ENCODE assay signal across 17 cellular contexts in genomic region chr20:34468956-34469355, GRCh38. TPM values are rescaled to one million over a fixed set of nuclear protein-coding genes. Genes with fewer than 3 reads are reported as not detected.
DNase-seq lines count a peak whose midpoint lies in the region; ATAC-seq and TF ChIP-seq lines count a peak whose summit lies in the region.
"Had no signal": no experiment of that assay in that cellular context is flagged by ENCODE, and none has a peak within 500 bp of the region (broad histone marks: within the 10 kb centered on the region; RNA-seq: fewer than 3 reads in every experiment).

No MANE protein-coding gene starts in this region.

- no peak overlapping the region for H2BK20ac ChIP-seq in IMR-90 (ENCODE audit: low read depth, low read length)

- no peak overlapping the region for H2AK9ac ChIP-seq in IMR-90 (replicated peaks; ENCODE audit: low read depth, low read length, poor library complexity)

- H3K56ac ChIP-seq in IMR-90 (ENCODE audit: extremely low read depth, insufficient read depth, low read length): no peak overlapping the region

- H3K4me3 Mint-ChIP-seq in immature natural killer cell: no peak overlapping the region
- no peak overlapping the region for H3K4me3 Mint-ChIP-seq in nephron progenitor cell

- H3K23ac ChIP-seq in IMR-90 (ENCODE audit: low read depth, low read length): no peak overlapping the region

- in situ Hi-C loops in IMR-90 (cut with MboI; ENCODE audit: low sequenced_read_pairs): no loop called here

- H2AK5ac ChIP-seq in IMR-90 (ENCODE audit: low read depth, low read length): no peak overlapping the region

- no peak overlapping the region for H2BK120ac ChIP-seq in IMR-90 (ENCODE audit: low read depth, low read length)

- H3K36me3 Mint-ChIP-seq in immature natural killer cell (peaks cover 3 to 32% (median 8%) of the 10 kb centered on the region in 3 donors), nephron progenitor cell (ENCODE audit: low read depth) (peaks cover 79% of the 10 kb centered on the region)

- H4K91ac ChIP-seq in IMR-90 (ENCODE audit: insufficient read depth, low read depth, low read length): no peak overlapping the region

- H3K9me3 ChIP-seq in IMR-90 (ENCODE audit: control insufficient read depth, insufficient read depth, low read length) (no peaks in the 10 kb centered on the region), SK-N-MC (ENCODE audit: low read depth, low read length) (no peaks in the 10 kb centered on the region), esophagus squamous epithelium (no peaks in the 10 kb centered on the region), esophagus muscularis mucosa (no peaks in the 10 kb centered on the region)
- H3K9me3 ChIP-seq: MG63, Peyer's patch had no signal

- H3K9ac ChIP-seq in IMR-90 (ENCODE audit: low read depth, low read length): no peak overlapping the region
- no peak overlapping the region for H3K9ac ChIP-seq in SK-N-MC (ENCODE audit: insufficient read length)

- no peaks in the 10 kb centered on the region for H3K9me3 Mint-ChIP-seq in immature natural killer cell
- H3K9me3 Mint-ChIP-seq in nephron progenitor cell: peaks cover 3% of the 10 kb centered on the region

- peaks cover 30 to 56% of the 10 kb centered on the region in 2 donors for H3K4me1 Mint-ChIP-seq in immature natural killer cell
- H3K4me1 Mint-ChIP-seq in nephron progenitor cell: no peaks in the 10 kb centered on the region

- no peak overlapping the region for H3K14ac ChIP-seq in IMR-90 (replicated peaks; ENCODE audit: low read depth, low read length)

- peaks cover 13% of the 10 kb centered on the region for H4K20me1 ChIP-seq in IMR-90 (ENCODE audit: insufficient read depth, low read length)

- no peaks in the 10 kb centered on the region; the same call in 1 of the 2 replicates for H3K9me1 ChIP-seq in IMR-90 (ENCODE audit: insufficient read depth, low read length)

- POLR2A ChIA-PET in IMR-90 (lab: Charles Lee; ENCODE audit: unreplicated experiment): no interaction called here

- intact Hi-C loops in IMR-90 (cut with micrococcal nuclease) (no loop called here), esophagus squamous epithelium (cut with DNase I) (no loop called here), esophagus muscularis mucosa (cut with DNase I) (no loop called here)

- BruUV-seq in IMR-90 (replicated peaks; lab: Mats Ljungman, UMichigan): no TSS peak

- no peak overlapping the region for H3K4me2 ChIP-seq in IMR-90 (ENCODE audit: low read depth, low read length)

- H3K18ac ChIP-seq in IMR-90 (ENCODE audit: low read depth, low read length): no peak overlapping the region

- H3K27ac ChIP-seq in IMR-90 (ENCODE audit: insufficient read depth, low read length) (no peak overlapping the region), SK-N-MC (peak overlapping the region; percentile 39; the same call in 1 of the 2 replicates), esophagus squamous epithelium (no peak overlapping the region), esophagus muscularis mucosa (replicated peaks in 1 of 4) (no peak overlapping the region)
- H3K27ac ChIP-seq: Peyer's patch had no signal

- H3K4ac ChIP-seq in IMR-90 (ENCODE audit: low read depth, low read length): no peak overlapping the region

- TF ChIP-seq CTCF in IMR-90 (conservative IDR thresholded peaks at IDR 0.05; ENCODE audit: low read depth, low read length) (no peak), nephron progenitor cell (IDR thresholded peaks at IDR 0.05) (no peak), esophagus squamous epithelium (IDR thresholded peaks at IDR 0.05) (no peak), esophagus muscularis mucosa (IDR thresholded peaks at IDR 0.05) (no peak)

- peak overlapping the region in 4 of 6 donors; percentile 5 to 74 (median 44) for H3K27ac Mint-ChIP-seq in immature natural killer cell
- H3K27ac Mint-ChIP-seq in nephron progenitor cell: peak overlapping the region; percentile 50

- H4K5ac ChIP-seq in IMR-90 (ENCODE audit: low read depth, low read length): no peak overlapping the region

- H2BK5ac ChIP-seq in IMR-90 (ENCODE audit: low read depth, low read length, poor library complexity, severe bottlenecking): peak overlapping the region; percentile 24

- H3K27me3 ChIP-seq in IMR-90 (ENCODE audit: control insufficient read depth, insufficient read depth, low read length) (no peaks in the 10 kb centered on the region), esophagus squamous epithelium (no peaks in the 10 kb centered on the region), esophagus muscularis mucosa (no peaks in the 10 kb centered on the region)
- H3K27me3 ChIP-seq: MG63, Peyer's patch had no signal

- H2BK15ac ChIP-seq in IMR-90 (ENCODE audit: low read depth, low read length): no peak overlapping the region

- no peak for TF ChIP-seq EP300 in esophagus muscularis mucosa (IDR thresholded peaks at IDR 0.05)

- H3K27me3 Mint-ChIP-seq in immature natural killer cell (ENCODE audit: low read depth in 3 of 3) (peaks cover 0 to 5% (median 0%) of the 10 kb centered on the region in 3 donors), nephron progenitor cell (ENCODE audit: low read depth, poor library complexity) (peaks cover 1% of the 10 kb centered on the region)

- no peak overlapping the region for H3K4me3 ChIP-seq in IMR-90 (ENCODE audit: insufficient read depth, low read depth, low read length)
- H3K4me3 ChIP-seq in SK-N-MC: no peak overlapping the region
- H3K4me3 ChIP-seq in esophagus squamous epithelium: no peak overlapping the region
- H3K4me3 ChIP-seq in esophagus muscularis mucosa: no peak overlapping the region
- H3K4me3 ChIP-seq: MG63, Peyer's patch had no signal

- dilution Hi-C loops in IMR-90 (cut with HindIII; ENCODE audit: low sequenced_read_pairs, unreplicated experiment): no loop called here

- H2AFZ ChIP-seq in IMR-90 (replicated peaks; ENCODE audit: low read length, poor library complexity): no peak overlapping the region

- no CpG with 5 or more reads among the region's 1 CpG for WGBS in IMR-90 (ENCODE audit: extremely low coverage in 2 of 2, insufficient read length in 1 of 2), 2 experiments
- 83 to 84% methylated on average over 1 of the region's 1 CpG for WGBS in esophagus squamous epithelium, 2 donors
- WGBS in esophagus muscularis mucosa: 76% methylated on average over 1 of the region's 1 CpG

- CTCF ChIA-PET in IMR-90 (lab: Yijun Ruan, JAX): interaction anchor here (1.2 kb wide), 1 partner anchor 156 kb away, joined by 5 read pairs; no protein-coding TSS in a partner anchor

- DNase-seq in IMR-90 (peak; percentile 25), SK-N-MC (ENCODE audit: low read depth, low spot score) (no peak), immature natural killer cell (no peak), nephron progenitor cell (no peak), esophagus squamous epithelium (lab: John Stamatoyannopoulos, UW) (no peak), iPS-NIHi11 (ENCODE audit: low spot score) (no peak), esophagus muscularis mucosa (ENCODE audit: extremely low spot score) (no peak)
- DNase-seq: C1 segment of cervical spinal cord; DMS79; MG63; NCI-H1048; NCI-H1436; NCI-H1930; NCI-H345; NCI-H524 treated with DMSO at 0.1 percent for 48 hours; NK-92 treated with Interleukin-12 subunit alpha and Interleukin-12 subunit beta, amount 100 ng/mL, for 24 hours; Peyer's patch had no signal

- peaks cover 14 to 46% of the 10 kb centered on the region in 2 experiments; a peak in 3 of 4 replicates for H3K79me1 ChIP-seq in IMR-90 (ENCODE audit: low read depth in 1 of 2, low read length in 2 of 2)

- peak; percentile 56 for ATAC-seq in IMR-90 (ENCODE audit: low read depth)

- H3K36me3 ChIP-seq in IMR-90 (ENCODE audit: control insufficient read depth, insufficient read depth, low read length) (peaks cover 23% of the 10 kb centered on the region), SK-N-MC (ENCODE audit: insufficient read depth, low read length) (peaks cover 56% of the 10 kb centered on the region), esophagus squamous epithelium (peaks cover 5 to 96% (median 12%) of the 10 kb centered on the region in 3 donors), esophagus muscularis mucosa (peaks cover 11 to 64% (median 32%) of the 10 kb centered on the region in 4 donors)

- TF ChIP-seq POLR2A in IMR-90 (IDR thresholded peaks at IDR 0.05; ENCODE audit: low read depth, low read length): no peak
- no peak for TF ChIP-seq POLR2A in esophagus squamous epithelium (IDR thresholded peaks at IDR 0.05)
- no peak for TF ChIP-seq POLR2A in esophagus muscularis mucosa (IDR thresholded peaks at IDR 0.05; ENCODE audit: low read depth)

- no peak for TF ChIP-seq RAD21 in IMR-90 (IDR thresholded peaks at IDR 0.05; ENCODE audit: low read length)

- no peak overlapping the region for H4K8ac ChIP-seq in IMR-90 (ENCODE audit: low read depth in 2 of 2, low read length in 2 of 2)

- H3K4me1 ChIP-seq in IMR-90 (ENCODE audit: control insufficient read depth, insufficient read depth, low read length): peaks cover 2% of the 10 kb centered on the region; the same call in 1 of the 2 replicates
- peaks cover 0 to 11% (median 5%) of the 10 kb centered on the region in 3 donors for H3K4me1 ChIP-seq in esophagus squamous epithelium
- peaks cover 11 to 15% (median 14%) of the 10 kb centered on the region in 4 donors for H3K4me1 ChIP-seq in esophagus muscularis mucosa
- H3K4me1 ChIP-seq: Peyer's patch had no signal

TF ChIP-seq in IMR-90, 13 proteins besides CTCF, POLR2A, EP300 and RAD21 (continues in another document):
- TF ChIP-seq MXI1 (IDR thresholded peaks at IDR 0.05; ENCODE audit: borderline replicate concordance, low read depth, low read length): no peak
- TF ChIP-seq BHLHE40 (IDR thresholded peaks at IDR 0.05; ENCODE audit: low read depth, low read length): no peak
- TF ChIP-seq USF2 (IDR thresholded peaks at IDR 0.05; ENCODE audit: low read depth, low read length): no peak

RNA-seq across cellular contexts. Expression of gene DYNLRB1, which starts 47.3 kb away (rescaled TPM):
- total RNA-seq in IMR-90 (2012; rRNA removed) (78.0 and 82.4 TPM in 2 replicates), esophagus squamous epithelium (100 to 1,000 TPM in 2 of 4 donors, 10 to 100 TPM in 2; 77.9 to 108 (median 97.2) TPM), esophagus muscularis mucosa (100 to 1,000 TPM; 152 to 252 (median 191) TPM)
- polyA plus RNA-seq in IMR-90 (2012; rRNA removed) (380 and 406 TPM in 2 replicates), immature natural killer cell (100 to 1,000 TPM; 238 to 307 (median 242) TPM)
- 425 and 634 TPM in 2 replicates for polyA plus RNA-seq in IMR-90 (2012; cell fraction: cytosol; rRNA removed)
- 82.6 and 188 TPM in 2 replicates for polyA plus RNA-seq in IMR-90 (2012; cell fraction: nucleus; rRNA removed; ENCODE audit: low replicate concordance)
